In genomic region chr1:154936416-154937050, GRCh38 we compare ENCODE assay signal across 1 cellular context.
A peak's percentile ranks its signal among the peaks of the same experiment; 100 is the strongest.
TF ChIP-seq lines count a peak whose summit lies in the region.

PMVK (minus strand) TSS chr1:154936719; CDS start chr1:154936685, 34 bp downstream.

TF ChIP-seq in HepG2, 621 proteins besides CTCF, POLR2A, EP300 and RAD21 (continued from another document and continues in another):
- TF ChIP-seq, protein P1, sequence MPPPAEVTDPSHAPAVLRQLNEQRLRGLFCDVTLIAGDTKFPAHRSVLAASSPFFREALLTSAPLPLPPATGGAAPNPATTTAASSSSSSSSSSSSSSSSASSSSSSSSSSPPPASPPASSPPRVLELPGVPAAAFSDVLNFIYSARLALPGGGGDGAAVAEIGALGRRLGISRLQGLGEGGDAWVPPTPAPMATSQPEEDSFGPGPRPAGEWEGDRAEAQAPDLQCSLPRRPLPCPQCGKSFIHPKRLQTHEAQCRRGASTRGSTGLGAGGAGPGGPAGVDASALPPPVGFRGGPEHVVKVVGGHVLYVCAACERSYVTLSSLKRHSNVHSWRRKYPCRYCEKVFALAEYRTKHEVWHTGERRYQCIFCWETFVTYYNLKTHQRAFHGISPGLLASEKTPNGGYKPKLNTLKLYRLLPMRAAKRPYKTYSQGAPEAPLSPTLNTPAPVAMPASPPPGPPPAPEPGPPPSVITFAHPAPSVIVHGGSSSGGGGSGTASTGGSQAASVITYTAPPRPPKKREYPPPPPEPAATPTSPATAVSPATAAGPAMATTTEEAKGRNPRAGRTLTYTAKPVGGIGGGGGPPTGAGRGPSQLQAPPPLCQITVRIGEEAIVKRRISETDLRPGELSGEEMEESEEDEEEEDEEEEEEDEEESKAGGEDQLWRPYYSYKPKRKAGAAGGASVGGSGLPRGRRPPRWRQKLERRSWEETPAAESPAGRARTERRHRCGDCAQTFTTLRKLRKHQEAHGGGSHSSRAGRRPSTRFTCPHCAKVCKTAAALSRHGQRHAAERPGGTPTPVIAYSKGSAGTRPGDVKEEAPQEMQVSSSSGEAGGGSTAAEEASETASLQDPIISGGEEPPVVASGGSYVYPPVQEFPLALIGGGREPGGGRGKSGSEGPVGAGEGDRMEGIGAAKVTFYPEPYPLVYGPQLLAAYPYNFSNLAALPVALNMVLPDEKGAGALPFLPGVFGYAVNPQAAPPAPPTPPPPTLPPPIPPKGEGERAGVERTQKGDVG (CRISPR knock-in tag; IDR thresholded peaks at IDR 0.05; ENCODE audit: borderline replicate concordance) = peak; percentile 87; the same call in 1 of the 2 replicates
- TF ChIP-seq, protein P2, sequence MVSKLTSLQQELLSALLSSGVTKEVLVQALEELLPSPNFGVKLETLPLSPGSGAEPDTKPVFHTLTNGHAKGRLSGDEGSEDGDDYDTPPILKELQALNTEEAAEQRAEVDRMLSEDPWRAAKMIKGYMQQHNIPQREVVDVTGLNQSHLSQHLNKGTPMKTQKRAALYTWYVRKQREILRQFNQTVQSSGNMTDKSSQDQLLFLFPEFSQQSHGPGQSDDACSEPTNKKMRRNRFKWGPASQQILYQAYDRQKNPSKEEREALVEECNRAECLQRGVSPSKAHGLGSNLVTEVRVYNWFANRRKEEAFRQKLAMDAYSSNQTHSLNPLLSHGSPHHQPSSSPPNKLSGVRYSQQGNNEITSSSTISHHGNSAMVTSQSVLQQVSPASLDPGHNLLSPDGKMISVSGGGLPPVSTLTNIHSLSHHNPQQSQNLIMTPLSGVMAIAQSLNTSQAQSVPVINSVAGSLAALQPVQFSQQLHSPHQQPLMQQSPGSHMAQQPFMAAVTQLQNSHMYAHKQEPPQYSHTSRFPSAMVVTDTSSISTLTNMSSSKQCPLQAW (CRISPR knock-in tag; IDR thresholded peaks at IDR 0.05) = peak; percentile 94; the same call in 1 of the 2 replicates
- TF ChIP-seq ZNF607 (CRISPR knock-in tag; IDR thresholded peaks at IDR 0.05; ENCODE audit: borderline replicate concordance) (peak; percentile 99), RBFOX2 (IDR thresholded peaks at IDR 0.05; ENCODE audit: low read depth, low read length) (peak; percentile 91), CEBPG (CRISPR knock-in tag; IDR thresholded peaks at IDR 0.05) (peak; percentile 69), STAT5B (CRISPR knock-in tag; IDR thresholded peaks at IDR 0.05) (peak; percentile 79), RCOR2 (CRISPR knock-in tag; IDR thresholded peaks at IDR 0.05) (peak; percentile 39; the same call in 1 of the 2 replicates), YY1 (IDR thresholded peaks at IDR 0.05; ENCODE audit: insufficient read depth, insufficient replicate concordance, low read depth, low read length) (peak; percentile 74), FOXJ3 (CRISPR knock-in tag; IDR thresholded peaks at IDR 0.05; ENCODE audit: borderline replicate concordance) (0 out of 2 replicates have a peak, but pooled peaks have one; percentile 12), ZNF605 (CRISPR knock-in tag; IDR thresholded peaks at IDR 0.05) (peak; percentile 99), ZFP82 (CRISPR knock-in tag; IDR thresholded peaks at IDR 0.05; ENCODE audit: borderline replicate concordance) (no peak), ZSCAN29 (CRISPR knock-in tag; conservative IDR thresholded peaks at IDR 0.05) (peak; percentile 99), GABPB1 (CRISPR knock-in tag; IDR thresholded peaks at IDR 0.05) (peak; percentile 88), STAG1 (CRISPR knock-in tag; IDR thresholded peaks at IDR 0.05) (peak; percentile 67), ZNF44 (CRISPR knock-in tag; IDR thresholded peaks at IDR 0.05) (peak; percentile 87), BHLHE40 (IDR thresholded peaks at IDR 0.05; ENCODE audit: low read length) (peak; percentile 57; the same call in 1 of the 2 replicates), CAMTA2 (CRISPR knock-in tag; IDR thresholded peaks at IDR 0.05; ENCODE audit: borderline replicate concordance) (peak; percentile 99), SALL2 (CRISPR knock-in tag; IDR thresholded peaks at IDR 0.05) (no peak), RERE (CRISPR knock-in tag; IDR thresholded peaks at IDR 0.05; ENCODE audit: low read depth) (no peak; the same call in 1 of the 2 replicates), EEA1 (CRISPR knock-in tag; IDR thresholded peaks at IDR 0.05; ENCODE audit: borderline replicate concordance) (peak; percentile 99), HIVEP1 (CRISPR knock-in tag; IDR thresholded peaks at IDR 0.05) (peak; percentile 98), EED (CRISPR knock-in tag; IDR thresholded peaks at IDR 0.05) (peak; percentile 99), NCOA5 (CRISPR knock-in tag; IDR thresholded peaks at IDR 0.05) (no peak), ZNF234 (CRISPR knock-in tag; conservative IDR thresholded peaks at IDR 0.05) (peak; percentile 94), CBX5 (CRISPR knock-in tag; IDR thresholded peaks at IDR 0.05; ENCODE audit: borderline replicate concordance) (peak; percentile 77; the same call in 1 of the 2 replicates), ZNF772 (CRISPR knock-in tag; IDR thresholded peaks at IDR 0.05) (peak; percentile 98), SNAPC5 (CRISPR knock-in tag; IDR thresholded peaks at IDR 0.05; ENCODE audit: borderline replicate concordance) (peak; percentile 93), SALL1 (CRISPR knock-in tag; IDR thresholded peaks at IDR 0.05) (peak; percentile 99), ZNF292 (CRISPR knock-in tag; IDR thresholded peaks at IDR 0.05; ENCODE audit: borderline replicate concordance, low read depth) (peak; percentile 91; the same call in 1 of the 2 replicates), NFE2L1 (CRISPR knock-in tag; IDR thresholded peaks at IDR 0.05; ENCODE audit: borderline replicate concordance) (peak; percentile 86; the same call in 1 of the 2 replicates), RFX3 (CRISPR knock-in tag; IDR thresholded peaks at IDR 0.05) (no peak), ZNF362 (CRISPR knock-in tag; IDR thresholded peaks at IDR 0.05; ENCODE audit: borderline replicate concordance) (peak; percentile 80), ZMAT3 (CRISPR knock-in tag; conservative IDR thresholded peaks at IDR 0.05) (peak; percentile 100), ZNF549 (CRISPR knock-in tag; IDR thresholded peaks at IDR 0.05) (no peak), SMAD3 (CRISPR knock-in tag; IDR thresholded peaks at IDR 0.05) (peak; percentile 85; the same call in 1 of the 2 replicates), JDP2 (CRISPR knock-in tag; IDR thresholded peaks at IDR 0.05; ENCODE audit: borderline replicate concordance) (peak; percentile 94), FOXA1 (IDR thresholded peaks at IDR 0.05) (no peak), FOXA1 (CRISPR knock-in tag; IDR thresholded peaks at IDR 0.05) (0 out of 2 replicates have a peak, but pooled peaks have one; percentile 9), ZNF24 (IDR thresholded peaks at IDR 0.05) (no peak), ZBTB8A (CRISPR knock-in tag; IDR thresholded peaks at IDR 0.05; ENCODE audit: borderline replicate concordance, low read depth) (peak; percentile 97; the same call in 1 of the 2 replicates)
- TF ChIP-seq, protein P3, sequence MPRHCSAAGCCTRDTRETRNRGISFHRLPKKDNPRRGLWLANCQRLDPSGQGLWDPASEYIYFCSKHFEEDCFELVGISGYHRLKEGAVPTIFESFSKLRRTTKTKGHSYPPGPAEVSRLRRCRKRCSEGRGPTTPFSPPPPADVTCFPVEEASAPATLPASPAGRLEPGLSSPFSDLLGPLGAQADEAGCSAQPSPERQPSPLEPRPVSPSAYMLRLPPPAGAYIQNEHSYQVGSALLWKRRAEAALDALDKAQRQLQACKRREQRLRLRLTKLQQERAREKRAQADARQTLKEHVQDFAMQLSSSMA (CRISPR knock-in tag; IDR thresholded peaks at IDR 0.05) = peak; percentile 98; the same call in 1 of the 2 replicates
- TF ChIP-seq, protein P4, sequence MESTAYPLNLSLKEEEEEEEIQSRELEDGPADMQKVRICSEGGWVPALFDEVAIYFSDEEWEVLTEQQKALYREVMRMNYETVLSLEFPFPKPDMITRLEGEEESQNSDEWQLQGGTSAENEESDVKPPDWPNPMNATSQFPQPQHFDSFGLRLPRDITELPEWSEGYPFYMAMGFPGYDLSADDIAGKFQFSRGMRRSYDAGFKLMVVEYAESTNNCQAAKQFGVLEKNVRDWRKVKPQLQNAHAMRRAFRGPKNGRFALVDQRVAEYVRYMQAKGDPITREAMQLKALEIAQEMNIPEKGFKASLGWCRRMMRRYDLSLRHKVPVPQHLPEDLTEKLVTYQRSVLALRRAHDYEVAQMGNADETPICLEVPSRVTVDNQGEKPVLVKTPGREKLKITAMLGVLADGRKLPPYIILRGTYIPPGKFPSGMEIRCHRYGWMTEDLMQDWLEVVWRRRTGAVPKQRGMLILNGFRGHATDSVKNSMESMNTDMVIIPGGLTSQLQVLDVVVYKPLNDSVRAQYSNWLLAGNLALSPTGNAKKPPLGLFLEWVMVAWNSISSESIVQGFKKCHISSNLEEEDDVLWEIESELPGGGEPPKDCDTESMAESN (CRISPR knock-in tag; conservative IDR thresholded peaks at IDR 0.05) = peak; percentile 95
- TF ChIP-seq, protein P5, sequence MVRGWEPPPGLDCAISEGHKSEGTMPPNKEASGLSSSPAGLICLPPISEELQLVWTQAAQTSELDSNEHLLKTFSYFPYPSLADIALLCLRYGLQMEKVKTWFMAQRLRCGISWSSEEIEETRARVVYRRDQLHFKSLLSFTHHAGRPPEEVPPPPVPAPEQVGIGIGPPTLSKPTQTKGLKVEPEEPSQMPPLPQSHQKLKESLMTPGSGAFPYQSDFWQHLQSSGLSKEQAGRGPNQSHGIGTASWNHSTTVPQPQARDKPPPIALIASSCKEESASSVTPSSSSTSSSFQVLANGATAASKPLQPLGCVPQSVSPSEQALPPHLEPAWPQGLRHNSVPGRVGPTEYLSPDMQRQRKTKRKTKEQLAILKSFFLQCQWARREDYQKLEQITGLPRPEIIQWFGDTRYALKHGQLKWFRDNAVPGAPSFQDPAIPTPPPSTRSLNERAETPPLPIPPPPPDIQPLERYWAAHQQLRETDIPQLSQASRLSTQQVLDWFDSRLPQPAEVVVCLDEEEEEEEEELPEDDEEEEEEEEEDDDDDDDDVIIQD (CRISPR knock-in tag; IDR thresholded peaks at IDR 0.05; ENCODE audit: low read depth) = peak; percentile 75; the same call in 1 of the 2 replicates
- TF ChIP-seq, protein P6, sequence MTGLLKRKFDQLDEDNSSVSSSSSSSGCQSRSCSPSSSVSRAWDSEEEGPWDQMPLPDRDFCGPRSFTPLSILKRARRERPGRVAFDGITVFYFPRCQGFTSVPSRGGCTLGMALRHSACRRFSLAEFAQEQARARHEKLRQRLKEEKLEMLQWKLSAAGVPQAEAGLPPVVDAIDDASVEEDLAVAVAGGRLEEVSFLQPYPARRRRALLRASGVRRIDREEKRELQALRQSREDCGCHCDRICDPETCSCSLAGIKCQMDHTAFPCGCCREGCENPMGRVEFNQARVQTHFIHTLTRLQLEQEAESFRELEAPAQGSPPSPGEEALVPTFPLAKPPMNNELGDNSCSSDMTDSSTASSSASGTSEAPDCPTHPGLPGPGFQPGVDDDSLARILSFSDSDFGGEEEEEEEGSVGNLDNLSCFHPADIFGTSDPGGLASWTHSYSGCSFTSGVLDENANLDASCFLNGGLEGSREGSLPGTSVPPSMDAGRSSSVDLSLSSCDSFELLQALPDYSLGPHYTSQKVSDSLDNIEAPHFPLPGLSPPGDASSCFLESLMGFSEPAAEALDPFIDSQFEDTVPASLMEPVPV (CRISPR knock-in tag; IDR thresholded peaks at IDR 0.05) = peak; percentile 99
